1 cellular context compared by ENCODE assay signal in the genomic region with DNA sequence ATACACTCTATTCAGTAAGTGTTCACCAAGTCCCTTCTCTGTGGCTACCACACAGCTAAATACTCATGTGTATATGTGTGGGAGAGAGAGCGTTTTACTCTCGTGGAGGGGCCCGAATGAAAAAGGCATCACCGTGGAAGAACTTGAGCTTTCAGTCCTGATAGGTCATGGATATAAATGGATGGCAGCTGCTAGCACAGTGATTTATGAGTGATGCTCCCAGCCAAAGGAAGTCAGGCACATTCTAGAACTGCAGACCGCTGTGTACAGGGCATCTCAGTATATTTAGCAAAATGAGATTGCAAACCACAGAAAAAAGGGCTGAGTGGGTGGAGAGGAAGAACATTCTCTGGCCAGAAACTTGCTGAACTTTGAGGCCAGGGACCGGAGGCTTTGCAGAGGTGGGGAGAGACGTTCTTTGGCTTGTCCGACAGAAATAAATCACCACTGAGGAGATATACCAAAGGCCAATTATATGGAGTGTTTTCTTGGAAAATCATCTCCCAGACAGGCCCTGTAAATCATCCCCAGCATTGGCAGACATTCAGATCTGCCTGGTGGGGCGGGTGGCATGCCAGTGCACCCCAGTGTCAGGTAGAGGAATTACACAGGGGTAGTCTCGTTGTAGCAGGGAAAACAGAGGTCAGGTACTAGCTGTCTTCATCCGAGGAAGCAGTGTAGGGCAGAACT.
A peak's percentile ranks its signal among the peaks of the same experiment; 100 is the strongest.
TF ChIP-seq lines count a peak whose summit lies in the region.

No MANE protein-coding gene starts in this region.

TF ChIP-seq in HepG2, 621 proteins besides CTCF, POLR2A, EP300 and RAD21 (continued from another document and continues in another):
- TF ChIP-seq, protein P1, sequence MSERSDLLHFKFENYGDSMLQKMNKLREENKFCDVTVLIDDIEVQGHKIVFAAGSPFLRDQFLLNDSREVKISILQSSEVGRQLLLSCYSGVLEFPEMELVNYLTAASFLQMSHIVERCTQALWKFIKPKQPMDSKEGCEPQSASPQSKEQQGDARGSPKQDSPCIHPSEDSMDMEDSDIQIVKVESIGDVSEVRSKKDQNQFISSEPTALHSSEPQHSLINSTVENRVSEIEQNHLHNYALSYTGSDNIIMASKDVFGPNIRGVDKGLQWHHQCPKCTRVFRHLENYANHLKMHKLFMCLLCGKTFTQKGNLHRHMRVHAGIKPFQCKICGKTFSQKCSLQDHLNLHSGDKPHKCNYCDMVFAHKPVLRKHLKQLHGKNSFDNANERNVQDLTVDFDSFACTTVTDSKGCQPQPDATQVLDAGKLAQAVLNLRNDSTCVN (CRISPR knock-in tag; IDR thresholded peaks at IDR 0.05; ENCODE audit: borderline replicate concordance) = no peak
- TF ChIP-seq ZNF580 (CRISPR knock-in tag; IDR thresholded peaks at IDR 0.05; ENCODE audit: borderline replicate concordance, low read depth) = 0 out of 2 replicates have a peak, but pooled peaks have one; percentile 28
- no peak for TF ChIP-seq GTF2F1 (IDR thresholded peaks at IDR 0.05; ENCODE audit: low read length)
- no peak for TF ChIP-seq ATF6 (CRISPR knock-in tag; conservative IDR thresholded peaks at IDR 0.05)
- no peak for TF ChIP-seq ZNF550 (CRISPR knock-in tag; IDR thresholded peaks at IDR 0.05; ENCODE audit: borderline replicate concordance)
- 0 out of 2 replicates have a peak, but pooled peaks have one; percentile 30 for TF ChIP-seq FOSL2 (CRISPR knock-in tag; IDR thresholded peaks at IDR 0.05)
- TF ChIP-seq, protein P2, sequence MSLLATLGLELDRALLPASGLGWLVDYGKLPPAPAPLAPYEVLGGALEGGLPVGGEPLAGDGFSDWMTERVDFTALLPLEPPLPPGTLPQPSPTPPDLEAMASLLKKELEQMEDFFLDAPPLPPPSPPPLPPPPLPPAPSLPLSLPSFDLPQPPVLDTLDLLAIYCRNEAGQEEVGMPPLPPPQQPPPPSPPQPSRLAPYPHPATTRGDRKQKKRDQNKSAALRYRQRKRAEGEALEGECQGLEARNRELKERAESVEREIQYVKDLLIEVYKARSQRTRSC (CRISPR knock-in tag; IDR thresholded peaks at IDR 0.05; ENCODE audit: low read depth) = no peak
- 0 out of 2 replicates have a peak, but pooled peaks have one; percentile 3 for TF ChIP-seq ARID4A (CRISPR knock-in tag; IDR thresholded peaks at IDR 0.05; ENCODE audit: borderline replicate concordance)
- TF ChIP-seq SCMH1 (CRISPR knock-in tag; IDR thresholded peaks at IDR 0.05; ENCODE audit: borderline replicate concordance) = no peak
- TF ChIP-seq ZNF629 (CRISPR knock-in tag; conservative IDR thresholded peaks at IDR 0.05) = no peak
- TF ChIP-seq HOMEZ (CRISPR knock-in tag; IDR thresholded peaks at IDR 0.05; ENCODE audit: low read depth) = peak; percentile 57
- TF ChIP-seq, protein P3, sequence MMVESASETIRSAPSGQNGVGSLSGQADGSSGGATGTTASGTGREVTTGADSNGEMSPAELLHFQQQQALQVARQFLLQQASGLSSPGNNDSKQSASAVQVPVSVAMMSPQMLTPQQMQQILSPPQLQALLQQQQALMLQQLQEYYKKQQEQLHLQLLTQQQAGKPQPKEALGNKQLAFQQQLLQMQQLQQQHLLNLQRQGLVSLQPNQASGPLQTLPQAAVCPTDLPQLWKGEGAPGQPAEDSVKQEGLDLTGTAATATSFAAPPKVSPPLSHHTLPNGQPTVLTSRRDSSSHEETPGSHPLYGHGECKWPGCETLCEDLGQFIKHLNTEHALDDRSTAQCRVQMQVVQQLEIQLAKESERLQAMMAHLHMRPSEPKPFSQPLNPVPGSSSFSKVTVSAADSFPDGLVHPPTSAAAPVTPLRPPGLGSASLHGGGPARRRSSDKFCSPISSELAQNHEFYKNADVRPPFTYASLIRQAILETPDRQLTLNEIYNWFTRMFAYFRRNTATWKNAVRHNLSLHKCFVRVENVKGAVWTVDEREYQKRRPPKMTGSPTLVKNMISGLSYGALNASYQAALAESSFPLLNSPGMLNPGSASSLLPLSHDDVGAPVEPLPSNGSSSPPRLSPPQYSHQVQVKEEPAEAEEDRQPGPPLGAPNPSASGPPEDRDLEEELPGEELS (CRISPR knock-in tag; IDR thresholded peaks at IDR 0.05) = peak; percentile 24; the same call in 1 of the 2 replicates
- TF ChIP-seq STAG1 (CRISPR knock-in tag; IDR thresholded peaks at IDR 0.05) = peak; percentile 94
- no peak for TF ChIP-seq WIZ (CRISPR knock-in tag; IDR thresholded peaks at IDR 0.05)
- TF ChIP-seq PITX1 (CRISPR knock-in tag; IDR thresholded peaks at IDR 0.05) = 0 out of 2 replicates have a peak, but pooled peaks have one; percentile 23
- no peak for TF ChIP-seq HNRNPH1 (optimal IDR thresholded peaks at IDR 0.05; ENCODE audit: low read depth, low read length)
- TF ChIP-seq ZBTB33 (CRISPR knock-in tag; IDR thresholded peaks at IDR 0.05) = 0 out of 2 replicates have a peak, but pooled peaks have one; percentile 38
- 0 out of 2 replicates have a peak, but pooled peaks have one; percentile 72 for TF ChIP-seq SMYD3 (CRISPR knock-in tag; IDR thresholded peaks at IDR 0.05)
- TF ChIP-seq BCL6 (CRISPR knock-in tag; IDR thresholded peaks at IDR 0.05) = peak; percentile 53; the same call in 1 of the 2 replicates
- 0 out of 2 replicates have a peak, but pooled peaks have one; percentile 57 for TF ChIP-seq THYN1 (CRISPR knock-in tag; IDR thresholded peaks at IDR 0.05; ENCODE audit: borderline replicate concordance, low read depth)
- TF ChIP-seq NR2F2 (IDR thresholded peaks at IDR 0.05; ENCODE audit: borderline replicate concordance, low read depth) = no peak
- no peak for TF ChIP-seq PRMT3 (CRISPR knock-in tag; IDR thresholded peaks at IDR 0.05; ENCODE audit: borderline replicate concordance, low read depth)
- TF ChIP-seq SALL1 (CRISPR knock-in tag; IDR thresholded peaks at IDR 0.05) = peak; percentile 61; the same call in 1 of the 2 replicates
- TF ChIP-seq, protein P4, sequence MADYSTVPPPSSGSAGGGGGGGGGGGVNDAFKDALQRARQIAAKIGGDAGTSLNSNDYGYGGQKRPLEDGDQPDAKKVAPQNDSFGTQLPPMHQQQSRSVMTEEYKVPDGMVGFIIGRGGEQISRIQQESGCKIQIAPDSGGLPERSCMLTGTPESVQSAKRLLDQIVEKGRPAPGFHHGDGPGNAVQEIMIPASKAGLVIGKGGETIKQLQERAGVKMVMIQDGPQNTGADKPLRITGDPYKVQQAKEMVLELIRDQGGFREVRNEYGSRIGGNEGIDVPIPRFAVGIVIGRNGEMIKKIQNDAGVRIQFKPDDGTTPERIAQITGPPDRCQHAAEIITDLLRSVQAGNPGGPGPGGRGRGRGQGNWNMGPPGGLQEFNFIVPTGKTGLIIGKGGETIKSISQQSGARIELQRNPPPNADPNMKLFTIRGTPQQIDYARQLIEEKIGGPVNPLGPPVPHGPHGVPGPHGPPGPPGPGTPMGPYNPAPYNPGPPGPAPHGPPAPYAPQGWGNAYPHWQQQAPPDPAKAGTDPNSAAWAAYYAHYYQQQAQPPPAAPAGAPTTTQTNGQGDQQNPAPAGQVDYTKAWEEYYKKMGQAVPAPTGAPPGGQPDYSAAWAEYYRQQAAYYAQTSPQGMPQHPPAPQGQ (CRISPR knock-in tag; IDR thresholded peaks at IDR 0.05; ENCODE audit: borderline replicate concordance) = no peak
- no peak for TF ChIP-seq NPAS2 (CRISPR knock-in tag; IDR thresholded peaks at IDR 0.05; ENCODE audit: borderline replicate concordance)
- no peak for TF ChIP-seq ZBTB8A (CRISPR knock-in tag; IDR thresholded peaks at IDR 0.05; ENCODE audit: borderline replicate concordance, low read depth)
- TF ChIP-seq, protein P5, sequence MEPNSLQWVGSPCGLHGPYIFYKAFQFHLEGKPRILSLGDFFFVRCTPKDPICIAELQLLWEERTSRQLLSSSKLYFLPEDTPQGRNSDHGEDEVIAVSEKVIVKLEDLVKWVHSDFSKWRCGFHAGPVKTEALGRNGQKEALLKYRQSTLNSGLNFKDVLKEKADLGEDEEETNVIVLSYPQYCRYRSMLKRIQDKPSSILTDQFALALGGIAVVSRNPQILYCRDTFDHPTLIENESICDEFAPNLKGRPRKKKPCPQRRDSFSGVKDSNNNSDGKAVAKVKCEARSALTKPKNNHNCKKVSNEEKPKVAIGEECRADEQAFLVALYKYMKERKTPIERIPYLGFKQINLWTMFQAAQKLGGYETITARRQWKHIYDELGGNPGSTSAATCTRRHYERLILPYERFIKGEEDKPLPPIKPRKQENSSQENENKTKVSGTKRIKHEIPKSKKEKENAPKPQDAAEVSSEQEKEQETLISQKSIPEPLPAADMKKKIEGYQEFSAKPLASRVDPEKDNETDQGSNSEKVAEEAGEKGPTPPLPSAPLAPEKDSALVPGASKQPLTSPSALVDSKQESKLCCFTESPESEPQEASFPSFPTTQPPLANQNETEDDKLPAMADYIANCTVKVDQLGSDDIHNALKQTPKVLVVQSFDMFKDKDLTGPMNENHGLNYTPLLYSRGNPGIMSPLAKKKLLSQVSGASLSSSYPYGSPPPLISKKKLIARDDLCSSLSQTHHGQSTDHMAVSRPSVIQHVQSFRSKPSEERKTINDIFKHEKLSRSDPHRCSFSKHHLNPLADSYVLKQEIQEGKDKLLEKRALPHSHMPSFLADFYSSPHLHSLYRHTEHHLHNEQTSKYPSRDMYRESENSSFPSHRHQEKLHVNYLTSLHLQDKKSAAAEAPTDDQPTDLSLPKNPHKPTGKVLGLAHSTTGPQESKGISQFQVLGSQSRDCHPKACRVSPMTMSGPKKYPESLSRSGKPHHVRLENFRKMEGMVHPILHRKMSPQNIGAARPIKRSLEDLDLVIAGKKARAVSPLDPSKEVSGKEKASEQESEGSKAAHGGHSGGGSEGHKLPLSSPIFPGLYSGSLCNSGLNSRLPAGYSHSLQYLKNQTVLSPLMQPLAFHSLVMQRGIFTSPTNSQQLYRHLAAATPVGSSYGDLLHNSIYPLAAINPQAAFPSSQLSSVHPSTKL (CRISPR knock-in tag; IDR thresholded peaks at IDR 0.05) = peak; percentile 33; the same call in 1 of the 2 replicates
- no peak for TF ChIP-seq ZNF749 (CRISPR knock-in tag; IDR thresholded peaks at IDR 0.05; ENCODE audit: borderline replicate concordance)
- TF ChIP-seq KDM2A (CRISPR knock-in tag; IDR thresholded peaks at IDR 0.05; ENCODE audit: borderline replicate concordance, low read depth) = peak; percentile 60; the same call in 1 of the 2 replicates
- TF ChIP-seq ZNF772 (CRISPR knock-in tag; IDR thresholded peaks at IDR 0.05) = no peak
- no peak for TF ChIP-seq MED8 (CRISPR knock-in tag; IDR thresholded peaks at IDR 0.05; ENCODE audit: insufficient replicate concordance)
